Comparison of ENCODE assay signal across 8 cellular contexts in genomic region chr5:134526483-134527155, GRCh38. TPM values are rescaled to one million over a fixed set of nuclear protein-coding genes. Genes with fewer than 3 reads are reported as not detected.
DNase-seq lines count a peak whose midpoint lies in the region; ATAC-seq and TF ChIP-seq lines count a peak whose summit lies in the region.

No MANE protein-coding gene starts in this region.

- H3K27ac ChIP-seq in A673 (ENCODE audit: low read depth, low read length, poor library complexity, severe bottlenecking) (peak overlapping the region; percentile 68), esophagus (ENCODE audit: low read depth in 2 of 2, low read length in 1 of 2) (peak overlapping the region; percentile 96 to 97), muscle layer of duodenum (ENCODE audit: low read length) (peak overlapping the region; percentile 80)

- H3K9me3 Mint-ChIP-seq in stimulated activated naive B cell treated with anti-CD40 and anti-IgM and Interleukin-4, amounts not matched to agents 10 μg/mL and 1 μg/mL and 100 μg/mL, for 72 hours = no peaks in the 10 kb centered on the region

- peaks cover 39 to 62% of the 10 kb centered on the region in 2 donors for H3K4me1 Mint-ChIP-seq in stimulated activated naive B cell treated with anti-CD40 and anti-IgM and Interleukin-4, amounts not matched to agents 10 μg/mL and 1 μg/mL and 100 μg/mL, for 72 hours

- intact Hi-C loops in A673 (cut with micrococcal nuclease; ENCODE audit: unreplicated experiment) = loop anchor here (5.0 kb wide), 2 partner anchors 59 to 211 kb away; partner anchors contain the start of gene CAMLG

- peak; percentile 14 for ATAC-seq in HG03066 (IDR thresholded peaks at IDR 0.05; ENCODE audit: low read depth, unreplicated experiment)
- ATAC-seq in stimulated activated naive B cell treated with anti-CD40 and anti-IgM and Interleukin-4, amounts not matched to agents 10 μg/mL and 1 μg/mL and 100 μg/mL, for 72 hours (replicated peaks) = peak; percentile 54 to 57

- H3K27me3 ChIP-seq in A673 (replicated peaks; ENCODE audit: insufficient read depth, low read depth, low read length, poor library complexity) (no peaks in the 10 kb centered on the region), esophagus (ENCODE audit: control insufficient read depth in 1 of 2, insufficient read depth in 2 of 2, low read length in 2 of 2) (no peaks in the 10 kb centered on the region), muscle layer of duodenum (ENCODE audit: low read depth, low read length) (no peaks in the 10 kb centered on the region)

- H3K4me1 ChIP-seq in A673 (ENCODE audit: insufficient read depth, low read length, poor library complexity, severe bottlenecking) (peaks cover 13% of the 10 kb centered on the region), esophagus (ENCODE audit: control insufficient read depth in 2 of 2, insufficient read depth in 2 of 2, low read length in 1 of 2) (peaks cover 0 to 11% of the 10 kb centered on the region in 2 donors), muscle layer of duodenum (ENCODE audit: control insufficient read depth in 1 of 2, insufficient read depth in 2 of 2, low read length in 2 of 2) (peaks cover 29 to 35% of the 10 kb centered on the region in 2 donors)

- H3K9me3 ChIP-seq in A673 (ENCODE audit: low read depth, low read length, poor library complexity, severe bottlenecking) = no peaks in the 10 kb centered on the region
- H3K9me3 ChIP-seq in esophagus (ENCODE audit: control insufficient read depth in 2 of 2, insufficient read depth in 1 of 2, low read depth in 1 of 2, low read length in 1 of 2) = no peaks in the 10 kb centered on the region
- H3K9me3 ChIP-seq in muscle layer of duodenum (ENCODE audit: control insufficient read depth in 1 of 2, low read length in 2 of 2) = no peaks in the 10 kb centered on the region

- H3K27ac Mint-ChIP-seq in stimulated activated naive B cell treated with anti-CD40 and anti-IgM and Interleukin-4, amounts not matched to agents 10 μg/mL and 1 μg/mL and 100 μg/mL, for 72 hours = peak overlapping the region; percentile 98

- H3K27me3 Mint-ChIP-seq in stimulated activated naive B cell treated with anti-CD40 and anti-IgM and Interleukin-4, amounts not matched to agents 10 μg/mL and 1 μg/mL and 100 μg/mL, for 72 hours = no peaks in the 10 kb centered on the region

- WGBS in esophagus, 2 donors = 0 to 1% methylated on average over 59 to 61 of the region's 61 CpGs

- POLR2A ChIA-PET in A673 (lab: Charles Lee; ENCODE audit: low non-redundant PET) = no interaction called here

- no peak for DNase-seq in A673 (ENCODE audit: low spot score)
- DNase-seq in NCI-H82 treated with DMSO at 0.1 percent for 48 hours (lab: John Stamatoyannopoulos, UW; ENCODE audit: unreplicated experiment) = peak; percentile 49
- peak; percentile 41 for DNase-seq in activated T-cell treated with anti-CD3 and anti-CD28 coated beads for 4 hours
- DNase-seq in stimulated activated naive B cell treated with anti-CD40 and anti-IgM and Interleukin-4, amounts not matched to agents 10 μg/mL and 1 μg/mL and 100 μg/mL, for 72 hours = peak; percentile 87

- H3K4me3 Mint-ChIP-seq in stimulated activated naive B cell treated with anti-CD40 and anti-IgM and Interleukin-4, amounts not matched to agents 10 μg/mL and 1 μg/mL and 100 μg/mL, for 72 hours = peak overlapping the region; percentile 97 to 99

- peak overlapping the region; percentile 84 for H3K4me3 ChIP-seq in A673 (ENCODE audit: low read depth, low read length, poor library complexity, severe bottlenecking)
- peak overlapping the region; percentile 71 to 93 for H3K4me3 ChIP-seq in esophagus (ENCODE audit: low read depth in 1 of 2, low read length in 2 of 2)
- H3K4me3 ChIP-seq in muscle layer of duodenum (ENCODE audit: low read depth in 1 of 2, low read length in 2 of 2) = peak overlapping the region; percentile 78 to 97

- no TSS peak for BruUV-seq in A673 (replicated peaks; lab: Mats Ljungman, UMichigan)

- peaks cover 7 to 11% of the 10 kb centered on the region in 2 donors for H3K36me3 Mint-ChIP-seq in stimulated activated naive B cell treated with anti-CD40 and anti-IgM and Interleukin-4, amounts not matched to agents 10 μg/mL and 1 μg/mL and 100 μg/mL, for 72 hours

- CTCF ChIA-PET in A673 (lab: Charles Lee) = interaction anchor here (0.5 to 1.5 kb wide), 7 partner anchors 14 to 325 kb away, joined by 3 to 6 read pairs (median 3); no protein-coding TSS in a partner anchor

- peak; percentile 28 for TF ChIP-seq POLR2A in GM15510 (IDR thresholded peaks at IDR 0.05; ENCODE audit: borderline replicate concordance, extremely low read depth, insufficient read length)

- H3K36me3 ChIP-seq in A673 (ENCODE audit: insufficient read depth, low read length, poor library complexity, severe bottlenecking) (no peaks in the 10 kb centered on the region), esophagus (ENCODE audit: control insufficient read depth in 2 of 2, insufficient read depth in 2 of 2, low read length in 1 of 2) (no peaks in the 10 kb centered on the region), muscle layer of duodenum (ENCODE audit: control insufficient read depth in 1 of 2, insufficient read depth in 2 of 2, low read length in 2 of 2) (no peaks in the 10 kb centered on the region)

- peak; percentile 41 for TF ChIP-seq CTCF in A673 (conservative IDR thresholded peaks at IDR 0.05; ENCODE audit: low read depth, low read length)

RNA-seq across cellular contexts. Expression of gene JADE2, which starts 1.1 kb away (rescaled TPM):
- total RNA-seq in A673 (2021) = 15.8 and 18.4 TPM in 2 replicates
- polyA plus RNA-seq in esophagus = 1 to 10 TPM; 3.8 to 4.1 TPM
